8 cellular contexts compared by ENCODE assay signal in genomic region chr19:50333737-50334617, GRCh38. TPM values are rescaled to one million over a fixed set of nuclear protein-coding genes. Genes with fewer than 3 reads are reported as not detected.
DNase-seq lines count a peak whose midpoint lies in the region; ATAC-seq and TF ChIP-seq lines count a peak whose summit lies in the region.

No MANE protein-coding gene starts in this region.

- H3K27ac ChIP-seq in MM.1S (ENCODE audit: low read length) (no peak overlapping the region), dorsolateral prefrontal cortex (peak overlapping the region; percentile 55 to 98 (median 93))

- H3K27me3 ChIP-seq in MM.1S (replicated peaks; ENCODE audit: insufficient read depth, low read length): peaks cover 76% of the 10 kb centered on the region
- H3K27me3 ChIP-seq in dorsolateral prefrontal cortex: no peaks in the 10 kb centered on the region

- H3K27ac Mint-ChIP-seq in activated CD4-positive, alpha-beta T cell treated with anti-CD3 and anti-CD28 coated beads for 36 hours: peak overlapping the region; percentile 90
- H3K27ac Mint-ChIP-seq in memory B cell: peak overlapping the region; percentile 56

- peak overlapping the region; percentile 75 for H3K4me3 Mint-ChIP-seq in activated CD4-positive, alpha-beta T cell treated with anti-CD3 and anti-CD28 coated beads for 36 hours
- H3K4me3 Mint-ChIP-seq in memory B cell: peak overlapping the region; percentile 75

- H3K9me3 ChIP-seq in MM.1S (replicated peaks; ENCODE audit: insufficient read depth, low read length): no peaks in the 10 kb centered on the region

- H2AFZ ChIP-seq in MM.1S (ENCODE audit: low read length): peak overlapping the region; percentile 91

- no peaks in the 10 kb centered on the region for H3F3A ChIP-seq in MM.1S (ENCODE audit: insufficient read depth, low read length)

- intact Hi-C loops in activated CD4-positive, alpha-beta T cell treated with anti-CD3 and anti-CD28 coated beads for 36 hours (cut with DNase I, micrococcal nuclease): loop anchor here in 1 of 2 experiments (1.0 to 5.0 kb wide), 11 partner anchors 13 to 457 kb away; partner anchors contain the start of genes AKT1S1, EMC10, GARIN5A and JOSD2
- intact Hi-C loops in dorsolateral prefrontal cortex (cut with DNase I): loop anchor here in 1 of 2 donors (2.0 kb wide), 1 partner anchor 775 kb away; the partner anchor contains the start of gene CTU1

- ATAC-seq in GM21825 (IDR thresholded peaks at IDR 0.05; ENCODE audit: unreplicated experiment) (peak; percentile 17), memory B cell (ENCODE audit: low read depth) (no peak)
- ATAC-seq in activated CD4-positive, alpha-beta T cell treated with anti-CD3 and anti-CD28 coated beads for 36 hours: peak; percentile 6

- peaks cover 5% of the 10 kb centered on the region; the same call in 1 of the 2 replicates for H3K4me1 ChIP-seq in MM.1S (ENCODE audit: low read length)

- H3K4me3 ChIP-seq in MM.1S (ENCODE audit: low read length) (peak overlapping the region; percentile 64), dorsolateral prefrontal cortex (peak overlapping the region; percentile 54 to 92 (median 73))

- peaks cover 55% of the 10 kb centered on the region for H3K4me1 Mint-ChIP-seq in activated CD4-positive, alpha-beta T cell treated with anti-CD3 and anti-CD28 coated beads for 36 hours
- H3K4me1 Mint-ChIP-seq in memory B cell: peaks cover 68% of the 10 kb centered on the region

- no peak overlapping the region for H3K9ac ChIP-seq in MM.1S (ENCODE audit: low read length)

- no peaks in the 10 kb centered on the region for H4K20me1 ChIP-seq in MM.1S (ENCODE audit: insufficient read depth, low read length)

- peak; percentile 85 for DNase-seq in GDM1 (lab: John Stamatoyannopoulos, UW)
- no peak for DNase-seq in MM.1S
- peak; percentile 91 for DNase-seq in activated CD4-positive, alpha-beta T cell treated with anti-CD3 and anti-CD28 coated beads for 36 hours
- DNase-seq in dorsolateral prefrontal cortex: peak; percentile 64 to 90 (median 77)
- no peak for DNase-seq in memory B cell (ENCODE audit: low spot score in 2 of 2)
- DNase-seq in stimulated activated CD8-positive, alpha-beta memory T cell treated with anti-CD3 and anti-CD28 coated beads, Interleukin-15, amount 100 ng/mL, for 1 hour (ENCODE audit: low read depth): peak; percentile 62
- DNase-seq in NCI-H1694 (lab: John Stamatoyannopoulos, UW): no peak

- no peak for TF ChIP-seq CTCF in MM.1S (IDR thresholded peaks at IDR 0.05; ENCODE audit: low read length)
- peak in 37 of 56 donors; percentile 3 to 63 (median 29) for TF ChIP-seq CTCF in dorsolateral prefrontal cortex (IDR thresholded peaks at IDR 0.05 in 54 of 56, conservative IDR thresholded peaks at IDR 0.05 in 2 of 56; ENCODE audit: low read depth in 1 of 56, partially characterized antibody in 56 of 56)

- H3K9me3 Mint-ChIP-seq in activated CD4-positive, alpha-beta T cell treated with anti-CD3 and anti-CD28 coated beads for 36 hours (ENCODE audit: low read depth): no peaks in the 10 kb centered on the region
- peaks cover 4% of the 10 kb centered on the region for H3K9me3 Mint-ChIP-seq in memory B cell

- H3K36me3 Mint-ChIP-seq in activated CD4-positive, alpha-beta T cell treated with anti-CD3 and anti-CD28 coated beads for 36 hours (ENCODE audit: low read depth): peaks cover 16% of the 10 kb centered on the region
- peaks cover 29% of the 10 kb centered on the region for H3K36me3 Mint-ChIP-seq in memory B cell

- CTCF ChIA-PET in activated CD4-positive, alpha-beta T cell treated with anti-CD3 and anti-CD28 coated beads for 36 hours (lab: Charles Lee): interaction anchor here (1.0 to 1.1 kb wide), 3 partner anchors 13 to 153 kb away, joined by 3 to 5 read pairs (median 4); no protein-coding TSS in a partner anchor

- H3K4me2 ChIP-seq in MM.1S (ENCODE audit: low read depth, low read length): peak overlapping the region; percentile 67

- no peaks in the 10 kb centered on the region for H3K36me3 ChIP-seq in MM.1S (replicated peaks; ENCODE audit: insufficient read depth, low read length)

- no peaks in the 10 kb centered on the region for H3K79me2 ChIP-seq in MM.1S (ENCODE audit: low read length)

- POLR2A ChIA-PET in activated CD4-positive, alpha-beta T cell treated with anti-CD3 and anti-CD28 coated beads for 36 hours (lab: Charles Lee): interaction anchor here (0.6 to 0.7 kb wide), 2 partner anchors 23 to 45 kb away, joined by 3 to 4 read pairs; no protein-coding TSS in a partner anchor

- peaks cover 21% of the 10 kb centered on the region for H3K27me3 Mint-ChIP-seq in activated CD4-positive, alpha-beta T cell treated with anti-CD3 and anti-CD28 coated beads for 36 hours
- H3K27me3 Mint-ChIP-seq in memory B cell: no peaks in the 10 kb centered on the region

- no peaks in the 10 kb centered on the region for H3K9me2 ChIP-seq in MM.1S (replicated peaks; ENCODE audit: insufficient read depth, low read length)

RNA-seq across cellular contexts. Expression of gene KCNC3, which starts 4.8 kb away (rescaled TPM):
- total RNA-seq in activated CD4-positive, alpha-beta T cell treated with anti-CD3 and anti-CD28 coated beads for 36 hours: 1 to 10 TPM; 9.1 to 9.7 TPM
- 10 to 100 TPM; 15.1 to 99.8 (median 56.4) TPM for total RNA-seq in dorsolateral prefrontal cortex

RNA-seq across cellular contexts. Expression of gene NAPSA, which starts 31.5 kb away (rescaled TPM):
- total RNA-seq in activated CD4-positive, alpha-beta T cell treated with anti-CD3 and anti-CD28 coated beads for 36 hours: 10 to 100 TPM; 44.0 to 63.4 TPM
- total RNA-seq in dorsolateral prefrontal cortex: 1 to 10 TPM in 101 of 120 experiments, under 1 TPM in 19; 0.28 to 5.4 (median 1.8) TPM

RNA-seq across cellular contexts. Expression of gene NR1H2, which starts 42.3 kb away (rescaled TPM):
- 10 to 100 TPM; 50.3 to 53.6 TPM for total RNA-seq in activated CD4-positive, alpha-beta T cell treated with anti-CD3 and anti-CD28 coated beads for 36 hours
- 10 to 100 TPM; 47.4 to 83.8 (median 64.3) TPM for total RNA-seq in dorsolateral prefrontal cortex

RNA-seq across cellular contexts. Expression of gene POLD1, which starts 50.2 kb away (rescaled TPM):
- total RNA-seq in activated CD4-positive, alpha-beta T cell treated with anti-CD3 and anti-CD28 coated beads for 36 hours: 100 to 1,000 TPM; 220 to 227 TPM
- total RNA-seq in dorsolateral prefrontal cortex: 10 to 100 TPM in 85 of 120 experiments, 1 to 10 TPM in 35; 4.5 to 21.9 (median 12.2) TPM

Comparison
In these comparisons a context has a peak if more than half of its experiments do, and no peak if none do; other contexts are left out.
1. DNase-seq: peak in GDM1 (single experiment), activated CD4-positive, alpha-beta T cell treated with anti-CD3 and anti-CD28 coated beads for 36 hours (single experiment), dorsolateral prefrontal cortex (10 of 10) and stimulated activated CD8-positive, alpha-beta memory T cell treated with anti-CD3 and anti-CD28 coated beads, Interleukin-15, amount 100 ng/mL, for 1 hour (single experiment); none in MM.1S (single experiment), memory B cell (0 of 2) and NCI-H1694 (single experiment).
2. RNA of gene NAPSA, which starts 31.5 kb away (total RNA-seq): 44.0 to 63.4 TPM in activated CD4-positive, alpha-beta T cell treated with anti-CD3 and anti-CD28 coated beads for 36 hours; 0.28 to 5.4 TPM in dorsolateral prefrontal cortex; every median in the first group is over 4 times any median in the second.